ENCODE assay signal across 8 cellular contexts in genomic region chr18:48538531-48539405, GRCh38. TPM values are rescaled to one million over a fixed set of nuclear protein-coding genes. Genes with fewer than 3 reads are reported as not detected.
DNase-seq lines count a peak whose midpoint lies in the region; ATAC-seq, FAIRE-seq and TF ChIP-seq lines count a peak whose summit lies in the region.

Gene CTIF (plus strand): TSS chr18:48539031. CDS start chr18:48619566, 80,535 bp downstream.

- under 1% methylated on average over 42 of the region's 54 CpGs for WGBS in HepG2 (ENCODE audit: low lambda C conversion rate)

- no peak within 1 kb of the TSS for H2AFZ ChIP-seq in HepG2 (ENCODE audit: low read length)

- H3K4me3 ChIP-seq in duodenal mucosa (ENCODE audit: low read depth in 1 of 2, low read length in 2 of 2) (peak within 1 kb of the TSS; percentile 86 to 90), HepG2 (replicated peaks in 1 of 3; ENCODE audit: insufficient read depth in 1 of 3, low read depth in 2 of 3, low read length in 3 of 3) (peak within 1 kb of the TSS; percentile 88 to 97 (median 94))

- TF ChIP-seq EP300 in HepG2 (IDR thresholded peaks at IDR 0.05; ENCODE audit: low read depth in 2 of 2, low read length in 2 of 2) (no peak; a peak in 1 of 4 replicates), HepG2 (CRISPR knock-in tag; IDR thresholded peaks at IDR 0.05; ENCODE audit: borderline replicate concordance) (no peak)

- H3K27me3 ChIP-seq in duodenal mucosa (ENCODE audit: control insufficient read depth in 1 of 2, insufficient read depth in 2 of 2, low read length in 2 of 2) (no peaks in the 10 kb centered on the region), HepG2 (ENCODE audit: control insufficient read depth in 1 of 2, insufficient read depth in 2 of 2, low read length in 2 of 2) (peaks cover 0 to 4% of the 10 kb centered on the region in 2 experiments; a peak in 1 of 5 replicates)

- peak within 1 kb of the TSS; percentile 76 for H3K9ac ChIP-seq in duodenal mucosa (ENCODE audit: low read depth in 1 of 2, low read length in 2 of 2)
- peak within 1 kb of the TSS; percentile 86 for H3K9ac ChIP-seq in HepG2 (ENCODE audit: insufficient read depth, low read depth, low read length)

- TF ChIP-seq RAD21 in HepG2 (CRISPR knock-in tag; IDR thresholded peaks at IDR 0.05), result 0 out of 2 replicates have a peak, but pooled peaks have one; percentile 18

- H3K9me3 ChIP-seq in duodenal mucosa (ENCODE audit: control insufficient read depth in 1 of 2, low read length in 2 of 2) (no peaks in the 10 kb centered on the region), HepG2 (ENCODE audit: low read length) (no peaks in the 10 kb centered on the region)

- ATAC-seq in GM19328 (IDR thresholded peaks at IDR 0.05; ENCODE audit: unreplicated experiment) (peak; percentile 56), HG03457 (IDR thresholded peaks at IDR 0.05; ENCODE audit: unreplicated experiment) (peak; percentile 77), HepG2 (peak; percentile 79)

- peak in 1 of 2 experiments; percentile 81; a peak in 2 of 4 replicates for TF ChIP-seq POLR2A in HepG2 (IDR thresholded peaks at IDR 0.05; ENCODE audit: insufficient read depth in 1 of 2, low read depth in 2 of 2, low read length in 2 of 2)

- DNase-seq in C1 segment of cervical spinal cord (lab: John Stamatoyannopoulos, UW) (peak; percentile 45 to 97 (median 90)), NCI-H524 treated with DMSO at 0.1 percent for 48 hours (lab: John Stamatoyannopoulos, UW) (peak; percentile 83), HepG2 (ENCODE audit: low spot score) (peak; percentile 95)
- DNase-seq in activated CD4-positive, alpha-beta T cell treated with anti-CD3 and anti-CD28 coated beads, Interleukin-2, amount 50 U/mL, for 1 hour, result peak; percentile 49
- DNase-seq in stimulated activated CD4-positive, alpha-beta T cell treated with anti-CD3 and anti-CD28 coated beads, Interleukin-2, amount 100 ng/mL, for 4 hours (ENCODE audit: low read depth), result peak; percentile 48

- CTCF ChIA-PET in HepG2 (lab: Yijun Ruan, JAX; ENCODE audit: low intra/inter-chr PET ratio, low total read pairs), result no interaction called here

- POLR2A ChIA-PET in HepG2 (lab: Yijun Ruan, JAX), result interaction anchor here (0.5 to 2.7 kb wide), 13 partner anchors 9 to 1622 kb away, joined by 3 to 12 read pairs (median 4); no protein-coding TSS in a partner anchor

- in situ Hi-C loops in HepG2 (cut with HindIII; ENCODE audit: extremely low pct_ligation_motif_present, low pct_unique_long_range_greater_than_20kb), result loop anchor here (5.0 kb wide), 1 partner anchor 46 kb away; no protein-coding TSS in a partner anchor

- H4K20me1 ChIP-seq in HepG2 (ENCODE audit: insufficient read depth, low read length), result peaks cover 11% of the 10 kb centered on the region; the same call in 1 of the 2 replicates

- H3K36me3 ChIP-seq in duodenal mucosa (ENCODE audit: control insufficient read depth in 1 of 2, insufficient read depth in 2 of 2, low read length in 2 of 2) (no peaks in the 10 kb centered on the region), HepG2 (replicated peaks in 1 of 2; ENCODE audit: control insufficient read depth in 1 of 2, insufficient read depth in 2 of 2, low read length in 2 of 2) (no peaks in the 10 kb centered on the region)

- peak within 1 kb of the TSS; percentile 89 for H3K4me2 ChIP-seq in HepG2 (ENCODE audit: low read depth, low read length)

- intact Hi-C loops in HepG2 (cut with micrococcal nuclease; ENCODE audit: unreplicated experiment), result loop anchor here (1.0 to 2.0 kb wide), 2 partner anchors 38 to 50 kb away; no protein-coding TSS in a partner anchor

- peaks cover 10 to 16% of the 10 kb centered on the region in 2 donors for H3K4me1 ChIP-seq in duodenal mucosa (ENCODE audit: control insufficient read depth in 1 of 2, insufficient read depth in 2 of 2, low read length in 2 of 2)
- peaks cover 66% of the 10 kb centered on the region for H3K4me1 ChIP-seq in HepG2 (ENCODE audit: insufficient read depth, low read length)

- H3K79me2 ChIP-seq in HepG2 (ENCODE audit: insufficient read depth, low read length), result peaks cover 35% of the 10 kb centered on the region

- H3K27ac ChIP-seq in duodenal mucosa (ENCODE audit: low read depth, low read length), result peak within 1 kb of the TSS; percentile 66
- H3K27ac ChIP-seq in HepG2 (ENCODE audit: extremely low read length, insufficient read depth, low read length), result peak within 1 kb of the TSS; percentile 75

- no peak for TF ChIP-seq CTCF in HepG2 (CRISPR knock-in tag; IDR thresholded peaks at IDR 0.05)

- BruUV-seq in HepG2 (replicated peaks; lab: Mats Ljungman, UMichigan), result no TSS peak

- peak; percentile 90 for FAIRE-seq in HepG2 (lab: Jason Lieb, UNC)

TF ChIP-seq in HepG2, 621 proteins besides CTCF, POLR2A, EP300 and RAD21 (continues in another document):
- no peak for TF ChIP-seq ZNF207 (IDR thresholded peaks at IDR 0.05; ENCODE audit: borderline replicate concordance)
- no peak for TF ChIP-seq PCBP1 (IDR thresholded peaks at IDR 0.05; ENCODE audit: borderline replicate concordance, low read depth, low read length)
- peak; percentile 34 for TF ChIP-seq PTBP1 (IDR thresholded peaks at IDR 0.05; ENCODE audit: low read depth, low read length, poor library complexity, severe bottlenecking)
- TF ChIP-seq PAWR (CRISPR knock-in tag; IDR thresholded peaks at IDR 0.05; ENCODE audit: borderline replicate concordance), result no peak
- no peak for TF ChIP-seq ZNF510 (CRISPR knock-in tag; IDR thresholded peaks at IDR 0.05; ENCODE audit: low read depth)
- TF ChIP-seq ELF1 (CRISPR knock-in tag; IDR thresholded peaks at IDR 0.05), result peak; percentile 53
- no peak for TF ChIP-seq ATAD3A (CRISPR knock-in tag; IDR thresholded peaks at IDR 0.05)
- TF ChIP-seq ZSCAN30 (CRISPR knock-in tag; IDR thresholded peaks at IDR 0.05), result no peak
- no peak for TF ChIP-seq SRSF4 (IDR thresholded peaks at IDR 0.05; ENCODE audit: low read depth, low read length, poor library complexity, severe bottlenecking)
- TF ChIP-seq RARA (CRISPR knock-in tag; IDR thresholded peaks at IDR 0.05), result peak; percentile 46
- TF ChIP-seq, protein P1, sequence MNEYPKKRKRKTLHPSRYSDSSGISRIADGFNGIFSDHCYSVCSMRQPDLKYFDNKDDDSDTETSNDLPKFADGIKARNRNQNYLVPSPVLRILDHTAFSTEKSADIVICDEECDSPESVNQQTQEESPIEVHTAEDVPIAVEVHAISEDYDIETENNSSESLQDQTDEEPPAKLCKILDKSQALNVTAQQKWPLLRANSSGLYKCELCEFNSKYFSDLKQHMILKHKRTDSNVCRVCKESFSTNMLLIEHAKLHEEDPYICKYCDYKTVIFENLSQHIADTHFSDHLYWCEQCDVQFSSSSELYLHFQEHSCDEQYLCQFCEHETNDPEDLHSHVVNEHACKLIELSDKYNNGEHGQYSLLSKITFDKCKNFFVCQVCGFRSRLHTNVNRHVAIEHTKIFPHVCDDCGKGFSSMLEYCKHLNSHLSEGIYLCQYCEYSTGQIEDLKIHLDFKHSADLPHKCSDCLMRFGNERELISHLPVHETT (CRISPR knock-in tag; conservative IDR thresholded peaks at IDR 0.05), result no peak
- no peak for TF ChIP-seq MAFF (IDR thresholded peaks at IDR 0.05; ENCODE audit: low read depth, low read length)
- TF ChIP-seq ISL2 (CRISPR knock-in tag; IDR thresholded peaks at IDR 0.05), result peak; percentile 63
- peak; percentile 25; the same call in 1 of the 2 replicates for TF ChIP-seq HMG20A (CRISPR knock-in tag; IDR thresholded peaks at IDR 0.05; ENCODE audit: borderline replicate concordance)
- TF ChIP-seq ZNF720 (CRISPR knock-in tag; IDR thresholded peaks at IDR 0.05), result no peak
- no peak for TF ChIP-seq NR2F1 (CRISPR knock-in tag; IDR thresholded peaks at IDR 0.05)
- TF ChIP-seq, protein P2, sequence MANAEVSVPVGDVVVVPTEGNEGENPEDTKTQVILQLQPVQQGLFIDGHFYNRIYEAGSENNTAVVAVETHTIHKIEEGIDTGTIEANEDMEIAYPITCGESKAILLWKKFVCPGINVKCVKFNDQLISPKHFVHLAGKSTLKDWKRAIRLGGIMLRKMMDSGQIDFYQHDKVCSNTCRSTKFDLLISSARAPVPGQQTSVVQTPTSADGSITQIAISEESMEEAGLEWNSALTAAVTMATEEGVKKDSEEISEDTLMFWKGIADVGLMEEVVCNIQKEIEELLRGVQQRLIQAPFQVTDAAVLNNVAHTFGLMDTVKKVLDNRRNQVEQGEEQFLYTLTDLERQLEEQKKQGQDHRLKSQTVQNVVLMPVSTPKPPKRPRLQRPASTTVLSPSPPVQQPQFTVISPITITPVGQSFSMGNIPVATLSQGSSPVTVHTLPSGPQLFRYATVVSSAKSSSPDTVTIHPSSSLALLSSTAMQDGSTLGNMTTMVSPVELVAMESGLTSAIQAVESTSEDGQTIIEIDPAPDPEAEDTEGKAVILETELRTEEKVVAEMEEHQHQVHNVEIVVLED (CRISPR knock-in tag; IDR thresholded peaks at IDR 0.05; ENCODE audit: borderline replicate concordance), result peak; percentile 36; the same call in 1 of the 2 replicates

RNA-seq across cellular contexts. Expression of gene CTIF, which starts in this region (rescaled TPM):
- 13.1 and 18.2 TPM in 2 replicates for total RNA-seq in HepG2 (2016; rRNA removed; fragmentation: Illumina TruSeq; extraction: Trizol)
- 4.1 and 4.9 TPM in 2 replicates for total RNA-seq in HepG2 (2016; cell fraction: cytosol; rRNA removed; fragmentation: Illumina TruSeq; extraction: Trizol; ENCODE audit: low read depth)
- total RNA-seq in HepG2 (2016; cell fraction: insoluble cytoplasmic fraction; rRNA removed; fragmentation: Illumina TruSeq; extraction: Trizol), result 10.5 and 19.8 TPM in 2 replicates
- total RNA-seq in HepG2 (2016; cell fraction: membrane; rRNA removed; fragmentation: Illumina TruSeq; extraction: Trizol), result 7.0 and 7.8 TPM in 2 replicates
- total RNA-seq in HepG2 (2016; cell fraction: nucleus; rRNA removed; fragmentation: Illumina TruSeq; extraction: Trizol), result 22.7 and 28.6 TPM in 2 replicates
- 22.1 and 28.0 TPM in 2 replicates for polyA plus RNA-seq in HepG2 (2011; rRNA removed)
- polyA plus RNA-seq in HepG2 (2011; cell fraction: cytosol; rRNA removed), result 5.6 and 9.5 TPM in 2 replicates
- polyA plus RNA-seq in HepG2 (2011; cell fraction: nucleus; rRNA removed), result 92.5 and 147 TPM in 2 replicates
- polyA plus RNA-seq in HepG2 (2012), result 14.2 and 17.3 TPM in 2 replicates
- 2.1 and 2.2 TPM in 2 replicates for polyA plus RNA-seq in HepG2 (2016; cell fraction: cytosol; fragmentation: Illumina TruSeq; extraction: Trizol; ENCODE audit: low read depth)
- 12.5 and 14.6 TPM in 2 replicates for polyA plus RNA-seq in HepG2 (2016; cell fraction: insoluble cytoplasmic fraction; fragmentation: Illumina TruSeq; extraction: Trizol; ENCODE audit: low read depth)
- 6.0 and 6.2 TPM in 2 replicates for polyA plus RNA-seq in HepG2 (2016; cell fraction: membrane; fragmentation: Illumina TruSeq; extraction: Trizol; ENCODE audit: low read depth)
- polyA plus RNA-seq in HepG2 (2016; cell fraction: nucleus; fragmentation: Illumina TruSeq; extraction: Trizol; ENCODE audit: insufficient read depth, low read depth), result 62.2 and 63.8 TPM in 2 replicates
- 14.1 and 41.2 TPM in 2 replicates for polyA minus RNA-seq in HepG2 (2011; rRNA and poly(A)+ RNA removed; ENCODE audit: low replicate concordance)
- polyA minus RNA-seq in HepG2 (2011; cell fraction: cytosol; rRNA and poly(A)+ RNA removed), result 7.6 and 10.5 TPM in 2 replicates
- polyA minus RNA-seq in HepG2 (2011; cell fraction: nucleus; rRNA and poly(A)+ RNA removed), result 27.8 and 33.2 TPM in 2 replicates

Comparison
In these comparisons a context has a peak if more than half of its experiments do, and no peak if none do; other contexts are left out.
1. Peak in every context shown above with its lines: DNase-seq, ATAC-seq, H3K4me3 ChIP-seq and H3K27ac ChIP-seq.